Comparison of ENCODE assay signal across 9 cellular contexts in genomic region chr9:111898331-111899096, GRCh38. TPM values are rescaled to one million over a fixed set of nuclear protein-coding genes. Genes with fewer than 3 reads are reported as not detected.
DNase-seq lines count a peak whose midpoint lies in the region; ATAC-seq and TF ChIP-seq lines count a peak whose summit lies in the region.
"Had no signal": no experiment of that assay in that cellular context is flagged by ENCODE, and none has a peak within 500 bp of the region (broad histone marks: within the 10 kb centered on the region; RNA-seq: fewer than 3 reads in every experiment).

No MANE protein-coding gene starts in this region.

- H3K4me3 ChIP-seq in GM23248 (peak overlapping the region; percentile 99), RWPE2 (ENCODE audit: severe bottlenecking) (peak overlapping the region; percentile 57), stomach (peak overlapping the region; percentile 72 to 96 (median 92))

- DNase-seq in GM23248 (peak; percentile 48), RWPE2 (ENCODE audit: low spot score) (no peak), glomerular visceral epithelial cell (ENCODE audit: extremely low spot score) (peak; percentile 63), stomach (no peak), NCI-H345 treated with DMSO at 0.1 percent for 48 hours (lab: John Stamatoyannopoulos, UW; ENCODE audit: unreplicated experiment) (no peak), NCI-H510A treated with DMSO at 0.1 percent for 48 hours (lab: John Stamatoyannopoulos, UW) (no peak)
- DNase-seq in activated naive CD4-positive, alpha-beta T cell treated with anti-CD3 and anti-CD28 coated beads, Interleukin-2, amount 50 U/mL, for 72 hours (ENCODE audit: low spot score in 2 of 2): no peak
- DNase-seq: activated naive CD4-positive, alpha-beta T cell treated with anti-CD3 and anti-CD28 coated beads, Interleukin-2, amount 50 U/mL, for 16 hours had no signal

- TF ChIP-seq CTCF in RWPE2 (IDR thresholded peaks at IDR 0.05; ENCODE audit: poor library complexity, severe bottlenecking) (no peak), stomach (IDR thresholded peaks at IDR 0.05) (no peak)

- H3K36me3 ChIP-seq in GM23248 (ENCODE audit: low read depth) (0 out of 2 replicates have a peak, but pooled peaks cover 3% of the 10 kb centered on the region), RWPE2 (ENCODE audit: low read depth) (peaks cover 14% of the 10 kb centered on the region), stomach (no peaks in the 10 kb centered on the region)

- peak overlapping the region; percentile 87 for H3K4me2 ChIP-seq in GM23248 (ENCODE audit: unreplicated experiment)

- peaks cover 13% of the 10 kb centered on the region for H4K20me1 ChIP-seq in GM23248 (ENCODE audit: insufficient read depth)

- peaks cover 87% of the 10 kb centered on the region for H3K79me2 ChIP-seq in GM23248 (ENCODE audit: insufficient read depth)

- H3K27ac ChIP-seq in GM23248 (peak overlapping the region; percentile 83), RWPE2 (ENCODE audit: poor library complexity, severe bottlenecking) (peak overlapping the region; percentile 89), stomach (peak overlapping the region in 4 of 5 donors; percentile 96 to 99 (median 98))

- H3K9me3 Mint-ChIP-seq in activated naive CD4-positive, alpha-beta T cell treated with anti-CD3 and anti-CD28 coated beads, Interleukin-2, amount 50 U/mL, for 72 hours: no peaks in the 10 kb centered on the region
- H3K9me3 Mint-ChIP-seq: nephron had no signal

- in situ Hi-C loops in GM23248 (cut with MboI): no loop called here

- H3K9me3 ChIP-seq in GM23248 (ENCODE audit: low read depth): no peaks in the 10 kb centered on the region
- H3K9me3 ChIP-seq in RWPE2 (ENCODE audit: severe bottlenecking): no peaks in the 10 kb centered on the region
- no peaks in the 10 kb centered on the region for H3K9me3 ChIP-seq in stomach

- H3F3A ChIP-seq in GM23248 (ENCODE audit: insufficient read depth): peaks cover 68% of the 10 kb centered on the region

- H3K27me3 ChIP-seq in GM23248 (replicated peaks; ENCODE audit: insufficient read depth) (no peaks in the 10 kb centered on the region), RWPE2 (ENCODE audit: insufficient read depth, poor library complexity, severe bottlenecking) (no peaks in the 10 kb centered on the region), stomach (no peaks in the 10 kb centered on the region)

- no peaks in the 10 kb centered on the region for H3K36me3 Mint-ChIP-seq in activated naive CD4-positive, alpha-beta T cell treated with anti-CD3 and anti-CD28 coated beads, Interleukin-2, amount 50 U/mL, for 72 hours

- no peak overlapping the region for H2AFZ ChIP-seq in GM23248

- no peak overlapping the region for H3K27ac Mint-ChIP-seq in activated naive CD4-positive, alpha-beta T cell treated with anti-CD3 and anti-CD28 coated beads, Interleukin-2, amount 50 U/mL, for 72 hours
- H3K27ac Mint-ChIP-seq: nephron had no signal

- WGBS in GM23248 (ENCODE audit: low coverage in 1 of 2, low lambda C conversion rate in 2 of 2, missing lambda C conversion rate in 2 of 2), 2 experiments: 11 to 14% methylated on average over 4 of the region's 4 CpGs
- 10 to 18% (median 12%) methylated on average over 4 of the region's 4 CpGs for WGBS in stomach, 5 donors

- TF ChIP-seq POLR2A in stomach (IDR thresholded peaks at IDR 0.05): no peak

- H3K4me1 ChIP-seq in GM23248 (ENCODE audit: insufficient read depth): peaks cover 21% of the 10 kb centered on the region
- H3K4me1 ChIP-seq in RWPE2 (ENCODE audit: insufficient read depth, poor library complexity, severe bottlenecking): peaks cover 36% of the 10 kb centered on the region
- peaks cover 47 to 61% (median 55%) of the 10 kb centered on the region in 4 donors for H3K4me1 ChIP-seq in stomach

- intact Hi-C loops in stomach (cut with DNase I; ENCODE audit: low total_unique reads): no loop called here

- no peak for ATAC-seq in RWPE2 (ENCODE audit: low read depth)
- no peak for ATAC-seq in activated naive CD4-positive, alpha-beta T cell treated with anti-CD3 and anti-CD28 coated beads, Interleukin-2, amount 50 U/mL, for 72 hours

- H3K9ac ChIP-seq in GM23248: peak overlapping the region; percentile 88

- H3K9me2 ChIP-seq in GM23248 (ENCODE audit: insufficient read depth): no peaks in the 10 kb centered on the region

- TF ChIP-seq EP300 in stomach (IDR thresholded peaks at IDR 0.05): no peak

RNA-seq across cellular contexts. Expression of gene UGCG, which starts 1.9 kb away (rescaled TPM):
- 148 and 172 TPM in 2 replicates for total RNA-seq in GM23248 (2014; rRNA removed; shearing (Covaris generic))
- 73.1 and 73.6 TPM in 2 replicates for polyA plus RNA-seq in GM23248 (2016; fragmentation: Nextera tagmentation; extraction: Ambion mirVana)
- 100 to 1,000 TPM in 1 of 5 donors, 10 to 100 TPM in 4; 19.2 to 182 (median 42.6) TPM for total RNA-seq in stomach
- 10 to 100 TPM; 13.7 to 17.1 (median 16.6) TPM for polyA plus RNA-seq in stomach
- total RNA-seq in activated naive CD4-positive, alpha-beta T cell treated with anti-CD3 and anti-CD28 coated beads, Interleukin-2, amount 50 U/mL, for 72 hours: 10 to 100 TPM; 12.5 to 23.5 TPM

Comparison
In these comparisons a context has a peak if more than half of its experiments do, and no peak if none do; other contexts are left out.
1. DNase-seq: peak in GM23248 (single experiment) and glomerular visceral epithelial cell (single experiment); none in RWPE2 (single experiment), stomach (single experiment), activated naive CD4-positive, alpha-beta T cell treated with anti-CD3 and anti-CD28 coated beads, Interleukin-2, amount 50 U/mL, for 72 hours (0 of 2), NCI-H345 treated with DMSO at 0.1 percent for 48 hours (single experiment) and NCI-H510A treated with DMSO at 0.1 percent for 48 hours (single experiment).
2. Peak in every context shown above with its lines, with median percentiles within 50 percentile points of each other: H3K27ac ChIP-seq and H3K4me3 ChIP-seq.